3 cellular contexts compared by ENCODE assay signal in genomic region chr10:61613665-61614064, GRCh38. TPM values are rescaled to one million over a fixed set of nuclear protein-coding genes. Genes with fewer than 3 reads are reported as not detected.
"Had no signal": no experiment of that assay in that cellular context is flagged by ENCODE, and none has a peak within 500 bp of the region (broad histone marks: within the 10 kb centered on the region; RNA-seq: fewer than 3 reads in every experiment).

No MANE protein-coding gene starts in this region.

- ATAC-seq: GM12878 had no signal

- DNase-seq: GDM1, GF-D8 had no signal

- H3K4me3 ChIP-seq: GM12878 had no signal

RNA-seq across cellular contexts. Expression of gene CABCOCO1, which starts 49.1 kb away (rescaled TPM):
- total RNA-seq: GM12878 had no signal
- polyA plus RNA-seq: GM12878 had no signal
